18 cellular contexts compared by ENCODE assay signal in the genomic region with DNA sequence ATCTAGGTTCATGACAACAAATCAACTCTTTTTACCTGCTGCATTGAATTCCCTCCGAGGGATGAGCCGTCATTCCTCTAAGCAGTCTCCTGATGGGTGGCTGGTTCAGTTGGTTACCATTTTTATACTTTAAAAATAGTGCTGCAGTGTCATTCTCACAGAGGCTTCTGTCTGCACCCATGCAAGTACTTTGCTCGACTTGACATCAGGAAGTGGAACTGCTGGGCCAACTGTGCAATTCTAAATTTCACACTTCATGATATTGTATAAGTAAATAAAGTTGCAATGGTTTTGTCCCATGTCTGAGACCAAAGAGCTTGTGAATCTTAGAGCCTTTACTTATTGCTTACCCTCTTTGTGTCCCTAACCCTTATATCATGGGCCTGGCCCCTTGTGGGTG. TPM values are rescaled to one million over a fixed set of nuclear protein-coding genes. Genes with fewer than 3 reads are reported as not detected.
A peak's percentile ranks its signal among the peaks of the same experiment; 100 is the strongest.
DNase-seq lines count a peak whose midpoint lies in the region; ATAC-seq and TF ChIP-seq lines count a peak whose summit lies in the region.
"Had no signal": no experiment of that assay in that cellular context is flagged by ENCODE, and none has a peak within 500 bp of the region (broad histone marks: within the 10 kb centered on the region; RNA-seq: fewer than 3 reads in every experiment).

No MANE protein-coding gene starts in this region.

- H4K20me1 ChIP-seq in Karpas-422 (ENCODE audit: insufficient read depth, low read depth, low read length), result no peaks in the 10 kb centered on the region

- H3K23ac ChIP-seq in mesenchymal stem cell (ENCODE audit: low read length in 2 of 2), result no peak overlapping the region

- no peak for ATAC-seq in CD4-positive, alpha-beta T cell (ENCODE audit: poor library complexity)
- ATAC-seq in activated CD8-positive, alpha-beta T cell treated with anti-CD3 and anti-CD28 coated beads, Interleukin-2, amount 10 ng/mL, durations not matched to agents 7 days and 5 days, result no peak
- no peak for ATAC-seq in naive thymus-derived CD8-positive, alpha-beta T cell
- ATAC-seq: activated CD4-positive, CD25-positive, alpha-beta regulatory T cell treated with anti-CD3 and anti-CD28 coated beads, Interleukin-2, amount 50 U/mL, for 24 hours had no signal

- POLR2A ChIA-PET in CD4-positive, alpha-beta T cell (lab: Charles Lee), result interaction anchor here (1.1 kb wide), 1 partner anchor 129 kb away, joined by 3 read pairs; no protein-coding TSS in a partner anchor
- POLR2A ChIA-PET in activated CD8-positive, alpha-beta T cell treated with anti-CD3 and anti-CD28 coated beads, Interleukin-2, amount 10 ng/mL, durations not matched to agents 7 days and 5 days (lab: Charles Lee), result no interaction called here
- POLR2A ChIA-PET in naive thymus-derived CD8-positive, alpha-beta T cell (lab: Charles Lee), result interaction anchor here (0.6 to 1.5 kb wide), 5 partner anchors 10 to 35 kb away, joined by 3 to 4 read pairs (median 3); no protein-coding TSS in a partner anchor

- no peak overlapping the region for H4K91ac ChIP-seq in mesenchymal stem cell (ENCODE audit: low read length)

- no peak overlapping the region for H2AFZ ChIP-seq in Karpas-422 (ENCODE audit: low read length)
- no peak overlapping the region for H2AFZ ChIP-seq in mesenchymal stem cell (ENCODE audit: low read depth, low read length)

- H3K18ac ChIP-seq in mesenchymal stem cell (ENCODE audit: low read depth in 1 of 2, low read length in 2 of 2), result no peak overlapping the region

- no peak overlapping the region for H2BK12ac ChIP-seq in mesenchymal stem cell (ENCODE audit: low read length in 2 of 2)

- no peak for TF ChIP-seq CTCF in CD4-positive, alpha-beta T cell (IDR thresholded peaks at IDR 0.05)
- no peak for TF ChIP-seq CTCF in WERI-Rb-1 (IDR thresholded peaks at IDR 0.05; ENCODE audit: low read depth, low read length)

- H3K27me3 Mint-ChIP-seq in CD4-positive, alpha-beta T cell, result no peaks in the 10 kb centered on the region
- H3K27me3 Mint-ChIP-seq in activated CD8-positive, alpha-beta T cell treated with anti-CD3 and anti-CD28 coated beads, Interleukin-2, amount 10 ng/mL, durations not matched to agents 7 days and 5 days (ENCODE audit: low read depth), result no peaks in the 10 kb centered on the region
- no peaks in the 10 kb centered on the region for H3K27me3 Mint-ChIP-seq in naive thymus-derived CD8-positive, alpha-beta T cell

- 100% methylated on average over 1 of the region's 3 CpGs for WGBS in mesenchymal stem cell

- no peak overlapping the region for H2BK120ac ChIP-seq in mesenchymal stem cell (ENCODE audit: low read depth, low read length)

- no peak overlapping the region for H2AK5ac ChIP-seq in mesenchymal stem cell (ENCODE audit: low read length, severe bottlenecking)

- peaks cover 68% of the 10 kb centered on the region for H3K4me1 Mint-ChIP-seq in CD4-positive, alpha-beta T cell (ENCODE audit: low read depth)
- peaks cover 53% of the 10 kb centered on the region for H3K4me1 Mint-ChIP-seq in activated CD8-positive, alpha-beta T cell treated with anti-CD3 and anti-CD28 coated beads, Interleukin-2, amount 10 ng/mL, durations not matched to agents 7 days and 5 days (ENCODE audit: low read depth)
- peaks cover 42 to 78% (median 67%) of the 10 kb centered on the region in 4 donors for H3K4me1 Mint-ChIP-seq in naive thymus-derived CD8-positive, alpha-beta T cell

- no peak overlapping the region for H4K8ac ChIP-seq in mesenchymal stem cell (ENCODE audit: low read length)

- intact Hi-C loops in CD4-positive, alpha-beta T cell (cut with DNase I, micrococcal nuclease), result loop anchor here (5.0 to 10.0 kb wide), 5 partner anchors 38 to 1537 kb away; a partner anchor contains a TSS

- H3K79me1 ChIP-seq in mesenchymal stem cell (replicated peaks; ENCODE audit: low read length, poor library complexity, severe bottlenecking), result peaks cover 2% of the 10 kb centered on the region

- H3K9me2 ChIP-seq in Karpas-422 (replicated peaks; ENCODE audit: insufficient read depth, low read length), result no peaks in the 10 kb centered on the region

- peak overlapping the region; percentile 90 for H3K4me2 ChIP-seq in Karpas-422 (ENCODE audit: low read depth, low read length, poor library complexity, severe bottlenecking)
- no peak overlapping the region for H3K4me2 ChIP-seq in mesenchymal stem cell (ENCODE audit: low read length, poor library complexity, severe bottlenecking)

- peaks cover 20% of the 10 kb centered on the region for H3K79me2 ChIP-seq in Karpas-422 (ENCODE audit: low read length)

- CTCF ChIA-PET in CD4-positive, alpha-beta T cell (lab: Charles Lee), result interaction anchor here (0.9 to 1.0 kb wide), 2 partner anchors 16 to 63 kb away, joined by 3 read pairs; no protein-coding TSS in a partner anchor
- CTCF ChIA-PET in activated CD8-positive, alpha-beta T cell treated with anti-CD3 and anti-CD28 coated beads, Interleukin-2, amount 10 ng/mL, durations not matched to agents 7 days and 5 days (lab: Charles Lee), result no interaction called here

- H3K9me3 ChIP-seq in CD4-positive, alpha-beta T cell (ENCODE audit: control insufficient read depth, low read length), result no peaks in the 10 kb centered on the region
- no peaks in the 10 kb centered on the region for H3K9me3 ChIP-seq in Karpas-422 (ENCODE audit: low read length)
- H3K9me3 ChIP-seq in mesenchymal stem cell (ENCODE audit: control insufficient read depth, low read length), result no peaks in the 10 kb centered on the region
- H3K9me3 ChIP-seq in WERI-Rb-1 (ENCODE audit: severe bottlenecking), result no peaks in the 10 kb centered on the region
- H3K9me3 ChIP-seq: BE2C, ovary, transverse colon had no signal

- no peak overlapping the region for H3K27ac ChIP-seq in CD4-positive, alpha-beta T cell (ENCODE audit: low read depth, low read length)
- H3K27ac ChIP-seq in Karpas-422 (ENCODE audit: low read length) (no peak overlapping the region), mesenchymal stem cell (ENCODE audit: low read length, poor library complexity, severe bottlenecking) (no peak overlapping the region), WERI-Rb-1 (no peak overlapping the region)
- H3K27ac ChIP-seq: ovary, transverse colon had no signal

- no peaks in the 10 kb centered on the region for H3K27me3 ChIP-seq in CD4-positive, alpha-beta T cell (ENCODE audit: control insufficient read depth, insufficient read depth, low read length)
- H3K27me3 ChIP-seq in Karpas-422 (ENCODE audit: low read length) (no peaks in the 10 kb centered on the region), mesenchymal stem cell (ENCODE audit: control insufficient read depth in 1 of 2, insufficient read depth in 1 of 2, low read length in 2 of 2) (no peaks in the 10 kb centered on the region), WERI-Rb-1 (ENCODE audit: insufficient read depth, low read depth, severe bottlenecking) (no peaks in the 10 kb centered on the region)
- H3K27me3 ChIP-seq: BE2C, ovary, transverse colon had no signal

- no peak overlapping the region for H3K4ac ChIP-seq in mesenchymal stem cell (ENCODE audit: low read depth in 1 of 2, low read length in 2 of 2)

- H2BK15ac ChIP-seq in mesenchymal stem cell (ENCODE audit: low read depth, poor library complexity, severe bottlenecking), result no peak overlapping the region

- peaks cover 69% of the 10 kb centered on the region for H3K36me3 Mint-ChIP-seq in CD4-positive, alpha-beta T cell (ENCODE audit: low read depth)
- peaks cover 52% of the 10 kb centered on the region for H3K36me3 Mint-ChIP-seq in activated CD8-positive, alpha-beta T cell treated with anti-CD3 and anti-CD28 coated beads, Interleukin-2, amount 10 ng/mL, durations not matched to agents 7 days and 5 days (ENCODE audit: low read depth)
- peaks cover 16 to 48% (median 26%) of the 10 kb centered on the region in 3 donors for H3K36me3 Mint-ChIP-seq in naive thymus-derived CD8-positive, alpha-beta T cell

- peaks cover 40% of the 10 kb centered on the region for H3K4me1 ChIP-seq in Karpas-422 (ENCODE audit: low read length)
- H3K4me1 ChIP-seq in mesenchymal stem cell (ENCODE audit: control insufficient read depth, insufficient read depth, low read depth, low read length), result peaks cover 2% of the 10 kb centered on the region

- H2BK5ac ChIP-seq in mesenchymal stem cell (ENCODE audit: low read depth, low read length, poor library complexity, severe bottlenecking), result no peak overlapping the region

- H3K27ac Mint-ChIP-seq in CD4-positive, alpha-beta T cell, result peak overlapping the region; percentile 98
- H3K27ac Mint-ChIP-seq in activated CD8-positive, alpha-beta T cell treated with anti-CD3 and anti-CD28 coated beads, Interleukin-2, amount 10 ng/mL, durations not matched to agents 7 days and 5 days, result no peak overlapping the region
- peak overlapping the region; percentile 43 to 100 (median 82) for H3K27ac Mint-ChIP-seq in naive thymus-derived CD8-positive, alpha-beta T cell
- H3K27ac Mint-ChIP-seq: HFFc6 had no signal

- H3K4me3 ChIP-seq in Karpas-422 (ENCODE audit: low read length) (no peak overlapping the region; the same call in 1 of the 2 replicates), mesenchymal stem cell (ENCODE audit: insufficient read depth in 1 of 2, low read depth in 1 of 2, low read length in 2 of 2) (no peak overlapping the region), WERI-Rb-1 (ENCODE audit: low read depth, low read length) (no peak overlapping the region)
- H3K4me3 ChIP-seq: ovary had no signal

- no peaks in the 10 kb centered on the region for H3K9me3 Mint-ChIP-seq in CD4-positive, alpha-beta T cell
- H3K9me3 Mint-ChIP-seq in activated CD8-positive, alpha-beta T cell treated with anti-CD3 and anti-CD28 coated beads, Interleukin-2, amount 10 ng/mL, durations not matched to agents 7 days and 5 days (ENCODE audit: insufficient read depth), result no peaks in the 10 kb centered on the region
- H3K9me3 Mint-ChIP-seq in naive thymus-derived CD8-positive, alpha-beta T cell, result no peaks in the 10 kb centered on the region
- H3K9me3 Mint-ChIP-seq: HFFc6 had no signal

- H3K4me3 Mint-ChIP-seq in CD4-positive, alpha-beta T cell, result peak overlapping the region; percentile 88
- H3K4me3 Mint-ChIP-seq in activated CD8-positive, alpha-beta T cell treated with anti-CD3 and anti-CD28 coated beads, Interleukin-2, amount 10 ng/mL, durations not matched to agents 7 days and 5 days, result peak overlapping the region; percentile 39
- H3K4me3 Mint-ChIP-seq in naive thymus-derived CD8-positive, alpha-beta T cell, result peak overlapping the region; percentile 93 to 100 (median 98)
- H3K4me3 Mint-ChIP-seq: HFFc6 had no signal

- no peak overlapping the region for H3K14ac ChIP-seq in mesenchymal stem cell (ENCODE audit: low read length in 2 of 2)

- H3K9ac ChIP-seq in Karpas-422 (ENCODE audit: low read length) (no peak overlapping the region), mesenchymal stem cell (ENCODE audit: low read length) (no peak overlapping the region)

- H3K36me3 ChIP-seq in Karpas-422 (ENCODE audit: insufficient read depth, low read length) (peaks cover 6% of the 10 kb centered on the region), mesenchymal stem cell (ENCODE audit: control insufficient read depth in 1 of 2, insufficient read depth in 2 of 2, low read depth in 1 of 2, low read length in 2 of 2) (peaks cover 11 to 35% of the 10 kb centered on the region in 2 experiments), WERI-Rb-1 (no peaks in the 10 kb centered on the region)
- H3K36me3 ChIP-seq: BE2C, ovary had no signal

- no peak for DNase-seq in CD4-positive, alpha-beta T cell
- peak; percentile 59 for DNase-seq in Karpas-422
- no peak for DNase-seq in activated CD8-positive, alpha-beta T cell treated with anti-CD3 and anti-CD28 coated beads, Interleukin-2, amount 10 ng/mL, durations not matched to agents 7 days and 5 days
- DNase-seq in naive thymus-derived CD8-positive, alpha-beta T cell, result no peak
- DNase-seq in NCI-H226, result no peak
- no peak for DNase-seq in mesenchymal stem cell
- DNase-seq in WERI-Rb-1, result no peak
- DNase-seq: aorta; BE2C; HFFc6; hypothalamus; IMR-90; NCI-H1092 treated with DMSO at 0.1 percent for 48 hours; ovary; stimulated activated CD4-positive, alpha-beta T cell treated with anti-CD3 and anti-CD28 coated beads, Interleukin-4, amount 100 ng/mL, for 1 hour; stimulated activated CD8-positive, alpha-beta memory T cell treated with anti-CD3 and anti-CD28 coated beads, Interleukin-4, amount 100 ng/mL, for 48 hours; transverse colon had no signal

RNA-seq across cellular contexts. Expression of a gene that starts 2.5 kb away (rescaled TPM):
- 100 to 1,000 TPM; 109 TPM for total RNA-seq in CD4-positive, alpha-beta T cell
- total RNA-seq in Karpas-422 (2014; rRNA removed; shearing (Covaris generic); ENCODE audit: low replicate concordance), result 30.5 and 32.7 TPM in 2 replicates
- 10 to 100 TPM; 45.6 to 47.9 TPM for total RNA-seq in activated CD8-positive, alpha-beta T cell treated with anti-CD3 and anti-CD28 coated beads, Interleukin-2, amount 10 ng/mL, durations not matched to agents 7 days and 5 days
- total RNA-seq in naive thymus-derived CD8-positive, alpha-beta T cell, result 100 to 1,000 TPM; 245 to 250 TPM
- 10 to 100 TPM; 39.8 to 63.0 (median 47.3) TPM for polyA plus RNA-seq in naive thymus-derived CD8-positive, alpha-beta T cell
- polyA plus RNA-seq in mesenchymal stem cell (2013, experiment 1 of 2), result 17.7 TPM
- 18.2 TPM for polyA plus RNA-seq in mesenchymal stem cell (2013, experiment 2 of 2)

RNA-seq across cellular contexts. Expression of a gene that starts 21.6 kb away (rescaled TPM):
- 10 to 100 TPM in 1 of 2 experiments, 1 to 10 TPM in 1; 9.7 to 10.7 TPM for total RNA-seq in CD4-positive, alpha-beta T cell
- total RNA-seq in Karpas-422 (2014; rRNA removed; shearing (Covaris generic); ENCODE audit: low replicate concordance), result 16.8 and 18.4 TPM in 2 replicates
- total RNA-seq in activated CD8-positive, alpha-beta T cell treated with anti-CD3 and anti-CD28 coated beads, Interleukin-2, amount 10 ng/mL, durations not matched to agents 7 days and 5 days, result 10 to 100 TPM; 10.3 to 11.4 TPM
- 10 to 100 TPM; 24.6 to 26.8 TPM for total RNA-seq in naive thymus-derived CD8-positive, alpha-beta T cell
- 1 to 10 TPM; 2.3 to 5.8 (median 2.7) TPM for polyA plus RNA-seq in naive thymus-derived CD8-positive, alpha-beta T cell
- 14.4 TPM for polyA plus RNA-seq in mesenchymal stem cell (2013, experiment 1 of 2)
- polyA plus RNA-seq in mesenchymal stem cell (2013, experiment 2 of 2), result 13.8 TPM

RNA-seq across cellular contexts. Expression of a gene that starts 35.8 kb away (rescaled TPM):
- 10 to 100 TPM; 21.4 to 26.5 TPM for total RNA-seq in CD4-positive, alpha-beta T cell
- total RNA-seq in Karpas-422 (2014; rRNA removed; shearing (Covaris generic); ENCODE audit: low replicate concordance), result 15.2 and 24.1 TPM in 2 replicates
- total RNA-seq in activated CD8-positive, alpha-beta T cell treated with anti-CD3 and anti-CD28 coated beads, Interleukin-2, amount 10 ng/mL, durations not matched to agents 7 days and 5 days, result 10 to 100 TPM; 43.8 to 47.0 TPM
- total RNA-seq in naive thymus-derived CD8-positive, alpha-beta T cell, result 100 to 1,000 TPM; 203 to 208 TPM
- 10 to 100 TPM; 65.0 to 80.2 (median 79.3) TPM for polyA plus RNA-seq in naive thymus-derived CD8-positive, alpha-beta T cell
- polyA plus RNA-seq in mesenchymal stem cell (2013, experiment 1 of 2), result 14.3 TPM
- polyA plus RNA-seq in mesenchymal stem cell (2013, experiment 2 of 2), result 15.1 TPM

RNA-seq across cellular contexts. Expression of a gene that starts 39.5 kb away (rescaled TPM):
- total RNA-seq in CD4-positive, alpha-beta T cell, result 10 to 100 TPM; 40.6 to 45.5 TPM
- 40.4 and 41.2 TPM in 2 replicates for total RNA-seq in Karpas-422 (2014; rRNA removed; shearing (Covaris generic); ENCODE audit: low replicate concordance)
- total RNA-seq in activated CD8-positive, alpha-beta T cell treated with anti-CD3 and anti-CD28 coated beads, Interleukin-2, amount 10 ng/mL, durations not matched to agents 7 days and 5 days, result 10 to 100 TPM; 69.0 to 78.3 TPM
- 100 to 1,000 TPM; 148 to 158 TPM for total RNA-seq in naive thymus-derived CD8-positive, alpha-beta T cell
- 100 to 1,000 TPM; 119 to 160 (median 151) TPM for polyA plus RNA-seq in naive thymus-derived CD8-positive, alpha-beta T cell
- polyA plus RNA-seq in mesenchymal stem cell (2013, experiment 1 of 2), result 31.1 TPM
- 32.3 TPM for polyA plus RNA-seq in mesenchymal stem cell (2013, experiment 2 of 2)

RNA-seq across cellular contexts. Expression of a gene that starts 53.2 kb away (rescaled TPM):
- total RNA-seq in CD4-positive, alpha-beta T cell, result 10 to 100 TPM; 16.2 to 17.5 TPM
- total RNA-seq in Karpas-422 (2014; rRNA removed; shearing (Covaris generic); ENCODE audit: low replicate concordance), result 6.4 and 12.6 TPM in 2 replicates
- 10 to 100 TPM; 22.4 to 23.6 TPM for total RNA-seq in activated CD8-positive, alpha-beta T cell treated with anti-CD3 and anti-CD28 coated beads, Interleukin-2, amount 10 ng/mL, durations not matched to agents 7 days and 5 days
- 10 to 100 TPM; 59.0 to 63.6 TPM for total RNA-seq in naive thymus-derived CD8-positive, alpha-beta T cell
- polyA plus RNA-seq in naive thymus-derived CD8-positive, alpha-beta T cell, result 10 to 100 TPM in 2 of 3 donors, 1 to 10 TPM in 1; 9.6 to 13.7 (median 11.6) TPM
- polyA plus RNA-seq in mesenchymal stem cell (2013, experiment 1 of 2), result 25.5 TPM
- polyA plus RNA-seq in mesenchymal stem cell (2013, experiment 2 of 2), result 25.8 TPM

Comparison
In these comparisons a context has a peak if more than half of its experiments do, and no peak if none do; other contexts are left out.
1. H3K4me3 Mint-ChIP-seq: peak in every context shown above with its lines; median percentile 98 in naive thymus-derived CD8-positive, alpha-beta T cell; 88 in CD4-positive, alpha-beta T cell; 39 in activated CD8-positive, alpha-beta T cell treated with anti-CD3 and anti-CD28 coated beads, Interleukin-2, amount 10 ng/mL, durations not matched to agents 7 days and 5 days.